ENCODE assay signal across 23 cellular contexts in genomic region chr11:87851234-87851633, GRCh38.
DNase-seq lines count a peak whose midpoint lies in the region; ATAC-seq and TF ChIP-seq lines count a peak whose summit lies in the region.
"Had no signal": no experiment of that assay in that cellular context is flagged by ENCODE, and none has a peak within 500 bp of the region (broad histone marks: within the 10 kb centered on the region; RNA-seq: fewer than 3 reads in every experiment).

No MANE protein-coding gene starts in this region.

- no peak for TF ChIP-seq CTCF in fibroblast of lung (conservative IDR thresholded peaks at IDR 0.05 in 1 of 2, IDR thresholded peaks at IDR 0.05 in 1 of 2; ENCODE audit: low read depth in 1 of 2, low read length in 2 of 2)
- no peak for TF ChIP-seq CTCF in retinal pigment epithelial cell (conservative IDR thresholded peaks at IDR 0.05; ENCODE audit: low read depth, low read length)

- no peaks in the 10 kb centered on the region for H3K4me1 Mint-ChIP-seq in activated CD8-positive, alpha-beta memory T cell treated with anti-CD3 and anti-CD28 coated beads, Interleukin-2, amount 10 ng/mL, durations not matched to agents 7 days and 5 days
- H3K4me1 Mint-ChIP-seq: neural progenitor cell; stimulated activated naive B cell treated with anti-CD40 and anti-IgM and Interleukin-4, amounts not matched to agents 10 μg/mL and 1 μg/mL and 100 μg/mL, for 72 hours had no signal

- H3K4me1 ChIP-seq in SJSA1 (replicated peaks): peaks cover 16% of the 10 kb centered on the region
- no peaks in the 10 kb centered on the region for H3K4me1 ChIP-seq in fibroblast of lung (ENCODE audit: control insufficient read depth, extremely low read depth, insufficient read depth, low read length)
- H3K4me1 ChIP-seq: BLaER1, esophagus squamous epithelium, neural progenitor cell, sigmoid colon had no signal

- H3K27ac ChIP-seq in SJSA1 (peak overlapping the region; percentile 96), fibroblast of lung (ENCODE audit: insufficient read depth, low read length) (no peak overlapping the region)
- H3K27ac ChIP-seq: BLaER1, esophagus squamous epithelium, neural progenitor cell, sigmoid colon had no signal

- H3K27ac Mint-ChIP-seq in activated CD8-positive, alpha-beta memory T cell treated with anti-CD3 and anti-CD28 coated beads, Interleukin-2, amount 10 ng/mL, durations not matched to agents 7 days and 5 days: no peak overlapping the region
- H3K27ac Mint-ChIP-seq: activated naive CD8-positive, alpha-beta T cell; neural progenitor cell; stimulated activated naive B cell treated with anti-CD40 and anti-IgM and Interleukin-4, amounts not matched to agents 10 μg/mL and 1 μg/mL and 100 μg/mL, for 72 hours had no signal

- no peak overlapping the region for H3K9ac ChIP-seq in fibroblast of lung (ENCODE audit: insufficient read depth, low read length)
- H3K9ac ChIP-seq: BLaER1, neural progenitor cell had no signal

- H3K27me3 ChIP-seq in SJSA1 (replicated peaks) (no peaks in the 10 kb centered on the region), fibroblast of lung (ENCODE audit: control insufficient read depth, insufficient read depth, low read length) (no peaks in the 10 kb centered on the region)
- H3K27me3 ChIP-seq: BLaER1, esophagus squamous epithelium, neural progenitor cell, sigmoid colon had no signal

- H3K27me3 Mint-ChIP-seq in activated CD8-positive, alpha-beta memory T cell treated with anti-CD3 and anti-CD28 coated beads, Interleukin-2, amount 10 ng/mL, durations not matched to agents 7 days and 5 days: no peaks in the 10 kb centered on the region
- H3K27me3 Mint-ChIP-seq: activated naive CD8-positive, alpha-beta T cell; stimulated activated naive B cell treated with anti-CD40 and anti-IgM and Interleukin-4, amounts not matched to agents 10 μg/mL and 1 μg/mL and 100 μg/mL, for 72 hours had no signal

- no peaks in the 10 kb centered on the region for H3K9me3 Mint-ChIP-seq in activated CD8-positive, alpha-beta memory T cell treated with anti-CD3 and anti-CD28 coated beads, Interleukin-2, amount 10 ng/mL, durations not matched to agents 7 days and 5 days (ENCODE audit: low read depth)
- H3K9me3 Mint-ChIP-seq: neural progenitor cell had no signal

- no peak overlapping the region for H3K4me3 ChIP-seq in SJSA1
- H3K4me3 ChIP-seq in fibroblast of lung (replicated peaks in 1 of 4; ENCODE audit: control extremely low read depth in 1 of 4, insufficient read depth in 1 of 4, low read depth in 3 of 4, low read length in 4 of 4): no peak overlapping the region
- no peak overlapping the region for H3K4me3 ChIP-seq in retinal pigment epithelial cell (ENCODE audit: low read length)
- H3K4me3 ChIP-seq: BLaER1, esophagus squamous epithelium, K562, neural progenitor cell, sigmoid colon had no signal

- H3K9me3 ChIP-seq in SJSA1 (replicated peaks) (no peaks in the 10 kb centered on the region), fibroblast of lung (ENCODE audit: control insufficient read depth, insufficient read depth, low read depth, low read length) (no peaks in the 10 kb centered on the region)
- H3K9me3 ChIP-seq: BLaER1, esophagus squamous epithelium, sigmoid colon had no signal

- H3K36me3 ChIP-seq in SJSA1 (no peaks in the 10 kb centered on the region), fibroblast of lung (ENCODE audit: control insufficient read depth, insufficient read depth, low read length) (no peaks in the 10 kb centered on the region)
- H3K36me3 ChIP-seq: BLaER1, esophagus squamous epithelium, neural progenitor cell, sigmoid colon had no signal

- H3K4me3 Mint-ChIP-seq in activated CD8-positive, alpha-beta memory T cell treated with anti-CD3 and anti-CD28 coated beads, Interleukin-2, amount 10 ng/mL, durations not matched to agents 7 days and 5 days: no peak overlapping the region
- H3K4me3 Mint-ChIP-seq: activated naive CD8-positive, alpha-beta T cell; neural progenitor cell; stimulated activated naive B cell treated with anti-CD40 and anti-IgM and Interleukin-4, amounts not matched to agents 10 μg/mL and 1 μg/mL and 100 μg/mL, for 72 hours had no signal

- no peak overlapping the region for H3K4me2 ChIP-seq in fibroblast of lung (ENCODE audit: extremely low read depth, insufficient read depth, low read length)
- H3K4me2 ChIP-seq: BLaER1, neural progenitor cell had no signal

- DNase-seq in EL: peak; percentile 79
- DNase-seq in SJSA1 (ENCODE audit: low read depth in 1 of 2, low spot score in 2 of 2): peak in 1 of 2 experiments; percentile 68
- peak; percentile 29 to 69 for DNase-seq in fibroblast of lung (ENCODE audit: low read depth in 2 of 2)
- DNase-seq in retinal pigment epithelial cell (ENCODE audit: low read depth): peak; percentile 82
- no peak for DNase-seq in NCI-H1436 (lab: John Stamatoyannopoulos, UW)
- DNase-seq in activated CD8-positive, alpha-beta memory T cell treated with anti-CD3 and anti-CD28 coated beads, Interleukin-2, amount 10 ng/mL, durations not matched to agents 7 days and 5 days: no peak
- DNase-seq in cerebellum (ENCODE audit: low spot score): no peak
- no peak for DNase-seq in NCI-H2029 treated with DMSO at 0.1 percent for 48 hours (lab: John Stamatoyannopoulos, UW)
- DNase-seq: activated CD4-positive, alpha-beta T cell treated with anti-CD3 and anti-CD28 coated beads for 4 hours; DMS53; esophagus squamous epithelium; HCEC 1CT; NCI-H1092 treated with DMSO at 0.1 percent for 48 hours; NCI-H2171 treated with DMSO at 0.1 percent for 48 hours; NK-92 treated with Interleukin-12 subunit alpha and Interleukin-12 subunit beta, amount 100 ng/mL, for 24 hours; SHP77 treated with DMSO at 0.1 percent for 48 hours; sigmoid colon; stimulated activated naive B cell treated with anti-CD40 and anti-IgM and Interleukin-4, amounts not matched to agents 10 μg/mL and 1 μg/mL and 100 μg/mL, for 72 hours; T1000 had no signal

- CTCF ChIA-PET in activated CD8-positive, alpha-beta memory T cell treated with anti-CD3 and anti-CD28 coated beads, Interleukin-2, amount 10 ng/mL, durations not matched to agents 7 days and 5 days (lab: Charles Lee): no interaction called here

- H2AFZ ChIP-seq in fibroblast of lung (ENCODE audit: low read length): no peak overlapping the region
- H2AFZ ChIP-seq: neural progenitor cell had no signal

- no peaks in the 10 kb centered on the region for H3K79me2 ChIP-seq in fibroblast of lung (ENCODE audit: control insufficient read depth, insufficient read depth, low read length)

- ATAC-seq in activated CD8-positive, alpha-beta memory T cell treated with anti-CD3 and anti-CD28 coated beads, Interleukin-2, amount 10 ng/mL, durations not matched to agents 7 days and 5 days: no peak
- ATAC-seq: K562; stimulated activated naive B cell treated with anti-CD40 and anti-IgM and Interleukin-4, amounts not matched to agents 10 μg/mL and 1 μg/mL and 100 μg/mL, for 72 hours had no signal

- H3K36me3 Mint-ChIP-seq in activated CD8-positive, alpha-beta memory T cell treated with anti-CD3 and anti-CD28 coated beads, Interleukin-2, amount 10 ng/mL, durations not matched to agents 7 days and 5 days: no peaks in the 10 kb centered on the region
- H3K36me3 Mint-ChIP-seq: activated naive CD8-positive, alpha-beta T cell; neural progenitor cell; stimulated activated naive B cell treated with anti-CD40 and anti-IgM and Interleukin-4, amounts not matched to agents 10 μg/mL and 1 μg/mL and 100 μg/mL, for 72 hours had no signal

- H4K20me1 ChIP-seq in fibroblast of lung (ENCODE audit: control insufficient read depth, extremely low read depth, insufficient read depth, low read length): no peaks in the 10 kb centered on the region
- H4K20me1 ChIP-seq: BLaER1 had no signal

Comparison
In these comparisons a context has a peak if more than half of its experiments do, and no peak if none do; other contexts are left out.
1. DNase-seq: peak in EL (single experiment), fibroblast of lung (2 of 2) and retinal pigment epithelial cell (single experiment); none in NCI-H1436 (single experiment), activated CD8-positive, alpha-beta memory T cell treated with anti-CD3 and anti-CD28 coated beads, Interleukin-2, amount 10 ng/mL, durations not matched to agents 7 days and 5 days (single experiment), cerebellum (single experiment) and NCI-H2029 treated with DMSO at 0.1 percent for 48 hours (single experiment).